Comparison of ENCODE assay signal across 18 cellular contexts in the genomic region with DNA sequence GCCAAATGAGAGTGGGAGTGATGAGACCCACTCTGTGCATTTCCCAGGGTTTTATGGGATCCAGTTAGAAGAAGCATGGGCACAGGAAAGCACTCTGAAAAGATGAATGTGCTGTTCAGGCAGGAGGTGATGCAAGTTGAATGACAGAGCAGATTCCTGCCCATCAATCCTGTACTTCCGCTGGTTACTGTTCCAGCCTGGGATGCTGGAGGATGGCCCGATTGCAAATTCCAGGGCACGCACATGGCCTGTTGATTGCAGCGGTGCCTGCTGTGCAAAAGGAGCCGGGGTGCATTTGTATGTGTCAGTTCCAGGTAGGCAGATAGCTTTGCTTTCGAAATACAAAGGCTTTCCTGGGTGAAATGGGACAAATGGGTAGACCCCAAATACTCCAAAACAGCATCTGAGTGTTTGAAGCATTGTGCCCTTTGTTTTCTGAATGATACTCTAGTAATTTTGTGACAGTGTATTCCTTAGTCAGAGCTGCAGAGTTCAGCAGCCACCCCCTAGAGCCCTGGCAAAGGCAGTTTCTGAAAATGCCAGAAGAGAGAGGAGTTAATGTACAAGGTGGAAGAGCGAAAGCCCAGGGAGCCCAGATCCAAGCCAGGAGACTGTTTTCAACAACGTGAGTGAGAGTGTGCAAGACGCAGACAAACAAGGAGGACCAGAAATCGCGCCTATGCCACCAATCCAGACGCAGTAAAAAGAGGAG.
"Had no signal": no experiment of that assay in that cellular context is flagged by ENCODE, and none has a peak within 500 bp of the region (broad histone marks: within the 10 kb centered on the region; RNA-seq: fewer than 3 reads in every experiment).

No MANE protein-coding gene starts in this region.

- H3K4me3 ChIP-seq: body of pancreas, coronary artery, pancreas, sigmoid colon, stomach, testis, upper lobe of right lung had no signal

- H3K27me3 ChIP-seq: body of pancreas, pancreas, sigmoid colon, stomach, testis, upper lobe of right lung had no signal

- H3K4me1 ChIP-seq: body of pancreas, pancreas, stomach, testis, upper lobe of right lung had no signal

- H3K27ac Mint-ChIP-seq: activated B cell treated with CpG ODN at 0.5 μM for 24 hours; activated CD8-positive, alpha-beta T cell treated with anti-CD3 and anti-CD28 coated beads for 36 hours; activated naive CD8-positive, alpha-beta T cell had no signal

- H3K36me3 ChIP-seq: pancreas, sigmoid colon, stomach, upper lobe of right lung had no signal

- H3K9me3 Mint-ChIP-seq: activated B cell treated with CpG ODN at 0.5 μM for 24 hours; activated CD8-positive, alpha-beta T cell treated with anti-CD3 and anti-CD28 coated beads for 36 hours; neural crest cell had no signal

- H3K4me1 Mint-ChIP-seq: activated B cell treated with CpG ODN at 0.5 μM for 24 hours, neural crest cell had no signal

- H3K4me3 Mint-ChIP-seq: activated B cell treated with CpG ODN at 0.5 μM for 24 hours; activated CD8-positive, alpha-beta T cell treated with anti-CD3 and anti-CD28 coated beads for 36 hours; activated naive CD8-positive, alpha-beta T cell; neural crest cell had no signal

- H3K27ac ChIP-seq: body of pancreas, coronary artery, pancreas, sigmoid colon, stomach, testis, upper lobe of right lung had no signal

- H3K9me3 ChIP-seq: body of pancreas, pancreas, sigmoid colon, stomach, testis, upper lobe of right lung had no signal

- DNase-seq: activated B cell treated with CpG ODN at 0.5 μM for 24 hours; activated CD4-positive, alpha-beta T cell treated with anti-CD3 and anti-CD28 coated beads for 48 hours; activated CD8-positive, alpha-beta T cell treated with anti-CD3 and anti-CD28 coated beads for 36 hours; activated effector memory CD4-positive, alpha-beta T cell treated with anti-CD3 and anti-CD28 coated beads, Interleukin-2, amount 50 U/mL, for 16 hours; activated T-cell treated with anti-CD3 and anti-CD28 coated beads, Interleukin-2, amount 50 U/mL, for 48 hours; body of pancreas; effector CD4-positive, alpha-beta T cell; foreskin melanocyte; pancreas; sigmoid colon; stimulated activated CD4-positive, alpha-beta T cell treated with anti-CD3 and anti-CD28 coated beads, Interleukin-1b, Interleukin-23, amount 100 ng/mL, for 48 hours; stomach; T-helper 2 cell; testis; upper lobe of right lung had no signal

- H3K36me3 Mint-ChIP-seq: activated naive CD8-positive, alpha-beta T cell had no signal
